8 cellular contexts compared by ENCODE assay signal in the genomic region with DNA sequence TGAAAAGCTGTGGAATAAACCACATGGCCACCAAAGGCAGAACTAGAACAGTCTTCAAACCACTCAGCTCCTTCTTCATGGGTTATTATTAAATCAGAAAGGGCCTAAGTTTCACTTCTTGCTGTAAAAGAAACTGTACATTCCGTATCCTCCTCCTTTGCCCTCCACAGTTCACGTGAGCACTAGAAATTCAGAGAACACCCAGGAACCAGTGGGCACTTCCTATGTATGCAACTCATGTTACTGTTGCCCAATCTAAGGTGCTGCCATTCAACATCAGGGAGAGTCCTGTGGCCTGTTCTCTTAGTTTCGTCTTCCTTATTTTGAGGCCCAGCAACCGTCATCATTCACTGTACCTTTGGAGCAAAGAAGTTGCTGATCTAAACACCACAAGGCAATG.
DNase-seq lines count a peak whose midpoint lies in the region; ATAC-seq, FAIRE-seq and TF ChIP-seq lines count a peak whose summit lies in the region.
"Not testable (repeated sequence)": the region's sequence is repeated elsewhere in the genome, so short reads cannot be mapped to it uniquely, and the experiment has no call there.

No MANE protein-coding gene starts in this region.

- POLR2A ChIA-PET in activated B cell treated with CpG ODN at 0.5 μM for 24 hours (lab: Charles Lee) = not testable (repeated sequence)

- CTCF ChIA-PET in activated B cell treated with CpG ODN at 0.5 μM for 24 hours (lab: Charles Lee) = not testable (repeated sequence)

- H3K27me3 ChIP-seq in heart right ventricle, pancreas: not testable (repeated sequence)

- H3K4me1 Mint-ChIP-seq in activated B cell treated with CpG ODN at 0.5 μM for 24 hours = not testable (repeated sequence)

- H3K4me3 ChIP-seq in heart right ventricle, pancreas: not testable (repeated sequence)

- not testable (repeated sequence) for H3K36me3 Mint-ChIP-seq in activated B cell treated with CpG ODN at 0.5 μM for 24 hours (ENCODE audit: low read depth)

- ATAC-seq in GM18498 (IDR thresholded peaks at IDR 0.05; ENCODE audit: unreplicated experiment) (peak; percentile 60), GM21515 (IDR thresholded peaks at IDR 0.05; ENCODE audit: unreplicated experiment) (peak; percentile 65), HG02852 (IDR thresholded peaks at IDR 0.05; ENCODE audit: unreplicated experiment) (peak; percentile 45), HG03139 (IDR thresholded peaks at IDR 0.05; ENCODE audit: unreplicated experiment) (peak; percentile 52), activated B cell treated with CpG ODN at 0.5 μM for 24 hours (ENCODE audit: low read depth) (peak; percentile 81), heart right ventricle (peak in 7 of 8 donors; percentile 34 to 87 (median 73)), pancreas (peak in 3 of 4 donors; percentile 17 to 75 (median 56))

- intact Hi-C loops in activated B cell treated with CpG ODN at 0.5 μM for 24 hours (cut with micrococcal nuclease); heart right ventricle (cut with DNase I); pancreas (cut with DNase I): not testable (repeated sequence)

- H3K4me3 Mint-ChIP-seq in activated B cell treated with CpG ODN at 0.5 μM for 24 hours = not testable (repeated sequence)

- TF ChIP-seq CTCF in activated B cell treated with CpG ODN at 0.5 μM for 24 hours (IDR thresholded peaks at IDR 0.05); heart right ventricle (IDR thresholded peaks at IDR 0.05); pancreas (IDR thresholded peaks at IDR 0.05): not testable (repeated sequence)

- H3K9me3 ChIP-seq in heart right ventricle, pancreas: not testable (repeated sequence)

- WGBS in heart right ventricle, 2 donors = no CpG with 5 or more reads among the region's 4 CpGs
- WGBS in pancreas, 2 donors = no CpG with 5 or more reads among the region's 4 CpGs

- not testable (repeated sequence) for H3K9me3 Mint-ChIP-seq in activated B cell treated with CpG ODN at 0.5 μM for 24 hours

- peak; percentile 80 for FAIRE-seq in GM19239 (lab: Jason Lieb, UNC)
- FAIRE-seq in pancreas (lab: Jason Lieb, UNC) = not testable (repeated sequence)

- H3K27me3 Mint-ChIP-seq in activated B cell treated with CpG ODN at 0.5 μM for 24 hours = not testable (repeated sequence)

- DNase-seq in GM19239 (ENCODE audit: insufficient read length, low spot score); activated B cell treated with CpG ODN at 0.5 μM for 24 hours; heart right ventricle; pancreas: not testable (repeated sequence)

- not testable (repeated sequence) for H3K27ac ChIP-seq in heart right ventricle, pancreas

- not testable (repeated sequence) for H3K4me1 ChIP-seq in heart right ventricle, pancreas

- H3K27ac Mint-ChIP-seq in activated B cell treated with CpG ODN at 0.5 μM for 24 hours = not testable (repeated sequence)

- H3K36me3 ChIP-seq in heart right ventricle, pancreas: not testable (repeated sequence)
